In the genomic region with DNA sequence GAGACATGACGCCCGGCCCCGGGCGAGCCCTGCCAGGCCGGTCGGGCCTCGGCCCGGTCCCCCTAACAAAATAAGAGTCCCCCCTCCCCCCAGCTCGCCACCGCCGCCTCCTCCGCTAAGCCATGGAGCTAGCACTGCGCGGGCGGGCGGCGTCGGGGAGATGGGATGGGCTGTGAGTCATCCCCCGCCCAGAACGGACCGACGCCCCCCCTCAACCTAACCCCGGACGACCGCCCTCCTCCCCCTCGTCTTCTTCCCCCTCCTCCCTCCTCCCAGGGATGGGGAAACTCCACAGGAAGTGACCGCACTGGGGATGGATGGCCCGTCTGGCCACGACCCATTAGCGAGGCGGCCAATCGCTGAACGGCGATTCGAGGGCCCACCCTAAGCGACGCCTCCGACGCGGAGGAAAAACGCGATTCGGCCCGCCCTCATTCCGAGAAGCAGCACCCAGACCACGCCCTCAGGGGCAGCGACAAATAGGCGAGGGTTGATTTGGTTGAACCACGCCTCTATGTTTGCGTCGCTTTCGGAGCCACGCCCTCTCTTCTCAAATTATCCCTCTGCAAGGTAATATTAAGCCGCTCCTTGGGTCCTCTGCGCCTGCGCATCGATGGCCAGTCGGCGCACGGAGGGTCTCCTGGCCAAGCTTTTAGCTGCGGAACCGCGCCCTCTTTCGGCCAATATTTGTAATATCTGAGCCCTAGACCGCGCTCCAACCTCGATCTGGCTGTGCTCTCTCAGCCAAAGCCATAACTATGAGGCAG, we compare ENCODE assay signal across 8 cellular contexts. TPM values are rescaled to one million over a fixed set of nuclear protein-coding genes. Genes with fewer than 3 reads are reported as not detected.
DNase-seq lines count a peak whose midpoint lies in the region; ATAC-seq and FAIRE-seq lines count a peak whose summit lies in the region.

A gene with protein sequence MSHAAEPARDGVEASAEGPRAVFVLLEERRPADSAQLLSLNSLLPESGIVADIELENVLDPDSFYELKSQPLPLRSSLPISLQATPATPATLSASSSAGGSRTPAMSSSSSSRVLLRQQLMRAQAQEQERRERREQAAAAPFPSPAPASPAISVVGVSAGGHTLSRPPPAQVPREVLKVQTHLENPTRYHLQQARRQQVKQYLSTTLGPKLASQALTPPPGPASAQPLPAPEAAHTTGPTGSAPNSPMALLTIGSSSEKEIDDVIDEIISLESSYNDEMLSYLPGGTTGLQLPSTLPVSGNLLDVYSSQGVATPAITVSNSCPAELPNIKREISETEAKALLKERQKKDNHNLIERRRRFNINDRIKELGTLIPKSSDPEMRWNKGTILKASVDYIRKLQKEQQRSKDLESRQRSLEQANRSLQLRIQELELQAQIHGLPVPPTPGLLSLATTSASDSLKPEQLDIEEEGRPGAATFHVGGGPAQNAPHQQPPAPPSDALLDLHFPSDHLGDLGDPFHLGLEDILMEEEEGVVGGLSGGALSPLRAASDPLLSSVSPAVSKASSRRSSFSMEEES (minus strand): TSS at position 138 of the 767 bp plus-strand sequence. CDS start 131 bp downstream, at position 7.

- peak within 1 kb of the TSS; percentile 80 for H3K4me2 ChIP-seq in Karpas-422 (ENCODE audit: low read depth, low read length, poor library complexity, severe bottlenecking)

- no peaks in the 10 kb centered on the region for H3K27me3 Mint-ChIP-seq in activated T-cell treated with anti-CD3 and anti-CD28 coated beads, Interleukin-2, amount 50 U/mL, for 72 hours (ENCODE audit: low read depth)

- peak within 1 kb of the TSS; percentile 82 for H3K4me3 ChIP-seq in Karpas-422 (ENCODE audit: low read length)
- H3K4me3 ChIP-seq in muscle layer of duodenum (ENCODE audit: low read depth in 1 of 2, low read length in 2 of 2): peak within 1 kb of the TSS; percentile 73 to 84

- H3K27ac ChIP-seq in Karpas-422 (ENCODE audit: low read length) (peak within 1 kb of the TSS; percentile 45; the same call in 1 of the 2 replicates), muscle layer of duodenum (ENCODE audit: low read length) (peak within 1 kb of the TSS; percentile 97)

- peak; percentile 89 for DNase-seq in DMS79 treated with DMSO at 0.1 percent for 48 hours (lab: John Stamatoyannopoulos, UW)
- DNase-seq in Karpas-422: peak; percentile 98
- DNase-seq in RCC 7860 (ENCODE audit: low spot score): peak; percentile 97
- DNase-seq in activated T-cell treated with anti-CD3 and anti-CD28 coated beads, Interleukin-2, amount 50 U/mL, for 72 hours: peak; percentile 93 to 97
- peak; percentile 94 to 96 for DNase-seq in stimulated activated CD8-positive, alpha-beta memory T cell treated with anti-CD3 and anti-CD28 coated beads, Interleukin-7, amount 100 ng/mL, for 4 hours (ENCODE audit: low read depth in 2 of 2)

- H3K9me3 ChIP-seq in Karpas-422 (ENCODE audit: low read length) (no peaks in the 10 kb centered on the region), muscle layer of duodenum (ENCODE audit: control insufficient read depth in 1 of 2, low read length in 2 of 2) (no peaks in the 10 kb centered on the region)

- no peaks in the 10 kb centered on the region for H3K9me2 ChIP-seq in Karpas-422 (replicated peaks; ENCODE audit: insufficient read depth, low read length)

- H3K9me3 Mint-ChIP-seq in activated T-cell treated with anti-CD3 and anti-CD28 coated beads, Interleukin-2, amount 50 U/mL, for 72 hours: no peaks in the 10 kb centered on the region

- ATAC-seq in GM21825 (IDR thresholded peaks at IDR 0.05; ENCODE audit: unreplicated experiment) (peak; percentile 87), esophagus mucosa (peak; percentile 91)
- peak; percentile 92 for ATAC-seq in activated T-cell treated with anti-CD3 and anti-CD28 coated beads, Interleukin-2, amount 50 U/mL, for 72 hours (replicated peaks in 1 of 2)

- H3K36me3 Mint-ChIP-seq in activated T-cell treated with anti-CD3 and anti-CD28 coated beads, Interleukin-2, amount 50 U/mL, for 72 hours (ENCODE audit: insufficient read depth in 2 of 2): peaks cover 0 to 4% of the 10 kb centered on the region in 2 donors

- no peaks in the 10 kb centered on the region for H3K36me3 ChIP-seq in Karpas-422 (ENCODE audit: insufficient read depth, low read length)
- peaks cover 10 to 18% of the 10 kb centered on the region in 2 donors for H3K36me3 ChIP-seq in muscle layer of duodenum (ENCODE audit: control insufficient read depth in 1 of 2, insufficient read depth in 2 of 2, low read length in 2 of 2)

- H3K27ac Mint-ChIP-seq in activated T-cell treated with anti-CD3 and anti-CD28 coated beads, Interleukin-2, amount 50 U/mL, for 72 hours: peak within 1 kb of the TSS; percentile 97

- H3K27me3 ChIP-seq in Karpas-422 (ENCODE audit: low read length) (no peaks in the 10 kb centered on the region), muscle layer of duodenum (ENCODE audit: low read depth, low read length) (no peaks in the 10 kb centered on the region)

- FAIRE-seq in RCC 7860 (lab: Jason Lieb, UNC): peak; percentile 99

- H4K20me1 ChIP-seq in Karpas-422 (ENCODE audit: insufficient read depth, low read depth, low read length): no peaks in the 10 kb centered on the region

- peaks cover 16% of the 10 kb centered on the region for H3K79me2 ChIP-seq in Karpas-422 (ENCODE audit: low read length)

- H3K4me1 ChIP-seq in Karpas-422 (ENCODE audit: low read length) (peaks cover 18% of the 10 kb centered on the region), muscle layer of duodenum (ENCODE audit: control insufficient read depth in 1 of 2, insufficient read depth in 2 of 2, low read length in 2 of 2) (peaks cover 5 to 17% of the 10 kb centered on the region in 2 donors)

- 0 out of 2 replicates have a peak within 1 kb of the TSS, but pooled peaks have one; percentile 74 for H2AFZ ChIP-seq in Karpas-422 (ENCODE audit: low read length)

- peak within 1 kb of the TSS; percentile 87 to 95 for H3K4me3 Mint-ChIP-seq in activated T-cell treated with anti-CD3 and anti-CD28 coated beads, Interleukin-2, amount 50 U/mL, for 72 hours

- peaks cover 37% of the 10 kb centered on the region for H3K4me1 Mint-ChIP-seq in activated T-cell treated with anti-CD3 and anti-CD28 coated beads, Interleukin-2, amount 50 U/mL, for 72 hours (ENCODE audit: low read depth)

- H3K9ac ChIP-seq in Karpas-422 (ENCODE audit: low read length): peak within 1 kb of the TSS; percentile 84

RNA-seq across cellular contexts. Expression of the gene that starts here (rescaled TPM):
- total RNA-seq in Karpas-422 (2014; rRNA removed; shearing (Covaris generic); ENCODE audit: low replicate concordance): 4.4 and 11.8 TPM in 2 replicates
- total RNA-seq in activated T-cell treated with anti-CD3 and anti-CD28 coated beads, Interleukin-2, amount 50 U/mL, for 72 hours: 10 to 100 TPM; 38.8 to 44.8 TPM
- 20.2 TPM for total RNA-seq in esophagus mucosa

Comparison
In these comparisons a context has a peak if more than half of its experiments do, and no peak if none do; other contexts are left out.
1. Peak in every context shown above with its lines: DNase-seq, ATAC-seq, H3K4me3 ChIP-seq and H3K27ac ChIP-seq.